Comparison of ENCODE assay signal across 1 cellular context in genomic region chr15:63072809-63073277, GRCh38.
TF ChIP-seq lines count a peak whose summit lies in the region.

No MANE protein-coding gene starts in this region.

TF ChIP-seq in SK-N-SH, 30 proteins besides CTCF, POLR2A, EP300 and RAD21:
- TF ChIP-seq MAX (IDR thresholded peaks at IDR 0.05; ENCODE audit: low read depth), result no peak
- TF ChIP-seq SIN3A (IDR thresholded peaks at IDR 0.05; ENCODE audit: borderline replicate concordance, low read depth, low read length), result peak; percentile 26; the same call in 1 of the 2 replicates
- peak; percentile 43 for TF ChIP-seq POLR2AphosphoS5 (IDR thresholded peaks at IDR 0.05; ENCODE audit: low read depth, low read length)
- peak; percentile 16; the same call in 1 of the 2 replicates for TF ChIP-seq ZBTB33 (IDR thresholded peaks at IDR 0.05; ENCODE audit: borderline replicate concordance, low read depth)
- no peak for TF ChIP-seq MXI1 (IDR thresholded peaks at IDR 0.05; ENCODE audit: low read depth, low read length)
- no peak for TF ChIP-seq ELF1 (IDR thresholded peaks at IDR 0.05)
